Comparison of ENCODE assay signal across 9 cellular contexts in the genomic region with DNA sequence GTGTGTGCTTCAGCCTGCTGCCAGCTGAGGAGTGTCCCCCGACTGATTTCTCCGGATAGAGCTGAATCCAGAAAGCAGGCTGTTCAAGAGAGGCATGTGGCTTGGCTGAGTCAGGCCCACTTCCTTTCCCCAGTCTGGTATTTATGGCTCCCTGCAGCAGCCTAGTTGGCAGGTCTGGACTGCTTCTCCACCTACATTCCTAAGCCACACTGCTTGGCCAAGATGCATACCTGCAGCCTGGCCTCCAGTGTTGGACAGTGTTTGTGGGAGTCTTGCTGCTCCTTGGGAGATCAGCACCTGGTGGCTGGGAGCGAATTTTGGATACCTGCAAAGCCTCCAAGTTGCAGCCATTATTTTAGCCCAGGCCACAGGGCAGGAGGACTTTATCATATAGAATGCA.
DNase-seq lines count a peak whose midpoint lies in the region; ATAC-seq, FAIRE-seq and TF ChIP-seq lines count a peak whose summit lies in the region.
"Had no signal": no experiment of that assay in that cellular context is flagged by ENCODE, and none has a peak within 500 bp of the region (broad histone marks: within the 10 kb centered on the region; RNA-seq: fewer than 3 reads in every experiment).

No MANE protein-coding gene starts in this region.

- TF ChIP-seq CTCF in brain microvascular endothelial cell (IDR thresholded peaks at IDR 0.05; ENCODE audit: low read depth, low read length, missing control alignments) (no peak), kidney (IDR thresholded peaks at IDR 0.05; ENCODE audit: borderline replicate concordance, extremely low read depth, insufficient read depth) (no peak)

- H3K36me3 ChIP-seq in brain microvascular endothelial cell (replicated peaks), result no peaks in the 10 kb centered on the region
- H3K36me3 ChIP-seq in kidney (ENCODE audit: control insufficient read depth in 1 of 2, insufficient read depth in 2 of 2, low read length in 2 of 2), result no peaks in the 10 kb centered on the region
- H3K36me3 ChIP-seq: heart right ventricle had no signal

- H3K4me3 ChIP-seq in brain microvascular endothelial cell (ENCODE audit: low read depth, low read length) (no peak overlapping the region), kidney (ENCODE audit: low read length in 2 of 2) (no peak overlapping the region)
- H3K4me3 ChIP-seq: heart right ventricle had no signal

- no peaks in the 10 kb centered on the region for H3K9me3 ChIP-seq in kidney (ENCODE audit: control insufficient read depth in 1 of 2, low read length in 2 of 2)
- H3K9me3 ChIP-seq: heart right ventricle had no signal

- intact Hi-C loops in kidney (cut with DNase I), result no loop called here

- no peak for ATAC-seq in HG03439 (IDR thresholded peaks at IDR 0.05; ENCODE audit: unreplicated experiment)

- H3K9ac ChIP-seq in kidney (ENCODE audit: low read length in 2 of 2), result no peak overlapping the region

- H3K27ac ChIP-seq in brain microvascular endothelial cell (no peak overlapping the region), kidney (ENCODE audit: low read depth in 2 of 2, low read length in 2 of 2) (no peak overlapping the region)
- H3K27ac ChIP-seq: heart right ventricle had no signal

- FAIRE-seq in kidney (lab: Jason Lieb, UNC) (no peak), urothelium cell line (lab: Jason Lieb, UNC) (no peak)

- no peaks in the 10 kb centered on the region for H3K27me3 ChIP-seq in brain microvascular endothelial cell (replicated peaks)
- H3K27me3 ChIP-seq: heart right ventricle had no signal

- in situ Hi-C loops in brain microvascular endothelial cell (cut with HindIII; ENCODE audit: low pct_ligation_motif_present, low sequenced_read_pairs), result no loop called here

- DNase-seq in Kasumi-1 (lab: John Stamatoyannopoulos, UW), result peak; percentile 10 to 29
- peak; percentile 47 for DNase-seq in brain microvascular endothelial cell
- peak; percentile 37 for DNase-seq in kidney
- DNase-seq in urothelium cell line (ENCODE audit: low spot score), result peak; percentile 71
- no peak for DNase-seq in cerebellum (ENCODE audit: low spot score)
- DNase-seq in activated effector memory CD4-positive, alpha-beta T cell treated with Interleukin-2 at 50 U/mL for 16 hours, result no peak
- DNase-seq: heart right ventricle; stimulated activated CD4-positive, alpha-beta T cell treated with anti-CD3 and anti-CD28 coated beads, Interleukin-12 subunit alpha, Interleukin-12 subunit beta, amount 100 ng/mL, for 4 hours had no signal

- no peaks in the 10 kb centered on the region for H3K4me1 ChIP-seq in kidney (ENCODE audit: control insufficient read depth in 1 of 2, insufficient read depth in 1 of 2, low read depth in 1 of 2, low read length in 2 of 2)

Comparison
In these comparisons a context has a peak if more than half of its experiments do, and no peak if none do; other contexts are left out.
1. DNase-seq: peak in Kasumi-1 (2 of 2), brain microvascular endothelial cell (single experiment), kidney (single experiment) and urothelium cell line (single experiment); none in cerebellum (single experiment) and activated effector memory CD4-positive, alpha-beta T cell treated with Interleukin-2 at 50 U/mL for 16 hours (single experiment).